17 cellular contexts compared by ENCODE assay signal in genomic region chr11:75273989-75274391, GRCh38. TPM values are rescaled to one million over a fixed set of nuclear protein-coding genes. Genes with fewer than 3 reads are reported as not detected.
DNase-seq lines count a peak whose midpoint lies in the region; ATAC-seq and TF ChIP-seq lines count a peak whose summit lies in the region.
"Had no signal": no experiment of that assay in that cellular context is flagged by ENCODE, and none has a peak within 500 bp of the region (broad histone marks: within the 10 kb centered on the region; RNA-seq: fewer than 3 reads in every experiment).

No MANE protein-coding gene starts in this region.

- H3K36me3 ChIP-seq in A673 (ENCODE audit: insufficient read depth, low read length, poor library complexity, severe bottlenecking) = peaks cover 2% of the 10 kb centered on the region

- TF ChIP-seq CTCF in CD4-positive, alpha-beta T cell (IDR thresholded peaks at IDR 0.05) = no peak
- no peak for TF ChIP-seq CTCF in A673 (conservative IDR thresholded peaks at IDR 0.05; ENCODE audit: low read depth, low read length)

- no peak overlapping the region for H3K4me3 Mint-ChIP-seq in activated CD4-positive, alpha-beta T cell treated with anti-CD3 and anti-CD28 coated beads for 36 hours
- no peak overlapping the region for H3K4me3 Mint-ChIP-seq in CD4-positive, alpha-beta T cell

- peaks cover 14% of the 10 kb centered on the region for H3K36me3 Mint-ChIP-seq in activated CD4-positive, alpha-beta T cell treated with anti-CD3 and anti-CD28 coated beads for 36 hours (ENCODE audit: low read depth)
- peaks cover 49% of the 10 kb centered on the region for H3K36me3 Mint-ChIP-seq in CD4-positive, alpha-beta T cell (ENCODE audit: low read depth)

- H3K27me3 Mint-ChIP-seq in activated CD4-positive, alpha-beta T cell treated with anti-CD3 and anti-CD28 coated beads for 36 hours = no peaks in the 10 kb centered on the region
- no peaks in the 10 kb centered on the region for H3K27me3 Mint-ChIP-seq in CD4-positive, alpha-beta T cell

- no peaks in the 10 kb centered on the region for H3K9me3 Mint-ChIP-seq in activated CD4-positive, alpha-beta T cell treated with anti-CD3 and anti-CD28 coated beads for 36 hours (ENCODE audit: low read depth)
- no peaks in the 10 kb centered on the region for H3K9me3 Mint-ChIP-seq in CD4-positive, alpha-beta T cell

- H3K27ac ChIP-seq in CD4-positive, alpha-beta T cell (ENCODE audit: low read depth, low read length) = peak overlapping the region; percentile 62
- no peak overlapping the region for H3K27ac ChIP-seq in A673 (ENCODE audit: low read depth, low read length, poor library complexity, severe bottlenecking)
- H3K27ac ChIP-seq: A549, epithelial cell of prostate, gastroesophageal sphincter, right lobe of liver had no signal

- H3K9me3 ChIP-seq in CD4-positive, alpha-beta T cell (ENCODE audit: control insufficient read depth, low read length) = no peaks in the 10 kb centered on the region
- no peaks in the 10 kb centered on the region for H3K9me3 ChIP-seq in A673 (ENCODE audit: low read depth, low read length, poor library complexity, severe bottlenecking)
- H3K9me3 ChIP-seq: A549, gastroesophageal sphincter, right lobe of liver had no signal

- no peaks in the 10 kb centered on the region for H3K27me3 ChIP-seq in CD4-positive, alpha-beta T cell (ENCODE audit: control insufficient read depth, insufficient read depth, low read length)
- H3K27me3 ChIP-seq in A673 (replicated peaks; ENCODE audit: insufficient read depth, low read depth, low read length, poor library complexity) = no peaks in the 10 kb centered on the region
- H3K27me3 ChIP-seq: gastroesophageal sphincter, right lobe of liver had no signal

- no peak overlapping the region for H3K4me3 ChIP-seq in A673 (ENCODE audit: low read depth, low read length, poor library complexity, severe bottlenecking)
- H3K4me3 ChIP-seq: A549, gastroesophageal sphincter, right lobe of liver had no signal

- DNase-seq in activated CD4-positive, alpha-beta T cell treated with anti-CD3 and anti-CD28 coated beads for 36 hours = no peak
- no peak for DNase-seq in activated CD4-positive, alpha-beta T cell treated with anti-CD3 and anti-CD28 coated beads, Interleukin-2, amount 50 U/mL, for 4 hours
- peak in 1 of 10 experiments; percentile 34 for DNase-seq in CD4-positive, alpha-beta T cell
- DNase-seq in ecto neural progenitor cell (ENCODE audit: low spot score) (peak; percentile 28), sciatic nerve (ENCODE audit: low spot score) (peak; percentile 54), A673 (ENCODE audit: low spot score) (no peak)
- DNase-seq in effector CD8-positive, alpha-beta T cell (lab: John Stamatoyannopoulos, UW) = no peak
- DNase-seq: NCI-H2029; NCI-H524 treated with DMSO at 0.1 percent for 48 hours; OCI-M1; stimulated activated CD4-positive, alpha-beta T cell treated with anti-CD3 and anti-CD28 coated beads, Interleukin-2, amount 100 ng/mL, for 48 hours; stimulated activated CD8-positive, alpha-beta memory T cell treated with anti-CD3 and anti-CD28 coated beads, Interleukin-4, amount 100 ng/mL, for 48 hours had no signal

- H3K4me1 Mint-ChIP-seq in activated CD4-positive, alpha-beta T cell treated with anti-CD3 and anti-CD28 coated beads for 36 hours = peaks cover 45% of the 10 kb centered on the region
- peaks cover 69% of the 10 kb centered on the region for H3K4me1 Mint-ChIP-seq in CD4-positive, alpha-beta T cell (ENCODE audit: low read depth)

- no peak for ATAC-seq in activated CD4-positive, alpha-beta T cell treated with anti-CD3 and anti-CD28 coated beads for 36 hours
- ATAC-seq in CD4-positive, alpha-beta T cell (ENCODE audit: poor library complexity) = no peak
- ATAC-seq in sciatic nerve (no peak), HG02623 (IDR thresholded peaks at IDR 0.05; ENCODE audit: unreplicated experiment) (no peak)
- ATAC-seq: A549, gastroesophageal sphincter, right lobe of liver had no signal

- peak overlapping the region; percentile 67 for H3K27ac Mint-ChIP-seq in activated CD4-positive, alpha-beta T cell treated with anti-CD3 and anti-CD28 coated beads for 36 hours
- H3K27ac Mint-ChIP-seq in CD4-positive, alpha-beta T cell = peak overlapping the region; percentile 94

- no TSS peak for BruUV-seq in A673 (replicated peaks; lab: Mats Ljungman, UMichigan)

- no peaks in the 10 kb centered on the region for H3K4me1 ChIP-seq in A673 (ENCODE audit: insufficient read depth, low read length, poor library complexity, severe bottlenecking)
- H3K4me1 ChIP-seq: A549, gastroesophageal sphincter, right lobe of liver had no signal

- intact Hi-C loops in activated CD4-positive, alpha-beta T cell treated with anti-CD3 and anti-CD28 coated beads for 36 hours (cut with DNase I, micrococcal nuclease) = loop anchor here in 1 of 2 experiments (10.0 kb wide), 1 partner anchor 251 kb away; the partner anchor contains the start of gene GDPD5
- intact Hi-C loops in CD4-positive, alpha-beta T cell (cut with DNase I, micrococcal nuclease) = loop anchor here in 1 of 2 experiments (10.0 kb wide), 2 partner anchors 249 to 261 kb away; no protein-coding TSS in a partner anchor
- intact Hi-C loops in sciatic nerve (cut with DNase I) (no loop called here), A673 (cut with micrococcal nuclease; ENCODE audit: unreplicated experiment) (no loop called here)

- CTCF ChIA-PET in activated CD4-positive, alpha-beta T cell treated with anti-CD3 and anti-CD28 coated beads for 36 hours (lab: Charles Lee) = interaction anchor here (0.8 to 1.4 kb wide), 4 partner anchors 37 to 131 kb away, joined by 3 to 5 read pairs (median 4); no protein-coding TSS in a partner anchor
- CTCF ChIA-PET in CD4-positive, alpha-beta T cell (lab: Charles Lee) = interaction anchor here (0.8 to 7.1 kb wide), 3 partner anchors 25 to 251 kb away, joined by 3 to 40 read pairs (median 4); no protein-coding TSS in a partner anchor
- CTCF ChIA-PET in A673 (lab: Charles Lee) = interaction anchor here (1.1 kb wide), 1 partner anchor 111 kb away, joined by 4 read pairs; no protein-coding TSS in a partner anchor

- POLR2A ChIA-PET in activated CD4-positive, alpha-beta T cell treated with anti-CD3 and anti-CD28 coated beads for 36 hours (lab: Charles Lee) = no interaction called here
- POLR2A ChIA-PET in CD4-positive, alpha-beta T cell (lab: Charles Lee) = interaction anchor here (0.9 to 4.0 kb wide), 6 partner anchors 9 to 156 kb away, joined by 3 to 33 read pairs (median 8); no protein-coding TSS in a partner anchor
- POLR2A ChIA-PET in A673 (lab: Charles Lee; ENCODE audit: low non-redundant PET) = no interaction called here

RNA-seq across cellular contexts. Expression of gene TPBGL, which starts 33.4 kb away (rescaled TPM):
- under 1 TPM; 0.18 to 0.21 TPM for total RNA-seq in activated CD4-positive, alpha-beta T cell treated with anti-CD3 and anti-CD28 coated beads for 36 hours
- total RNA-seq in CD4-positive, alpha-beta T cell = under 1 TPM; 0.78 to 0.80 TPM
- total RNA-seq in sciatic nerve (0.31 TPM), A673 (2021) (0.24 and 0.41 TPM in 2 replicates)
- total RNA-seq: right lobe of liver had no signal

Comparison
In these comparisons a context has a peak if more than half of its experiments do, and no peak if none do; other contexts are left out.
1. DNase-seq: peak in ecto neural progenitor cell (single experiment) and sciatic nerve (single experiment); none in activated CD4-positive, alpha-beta T cell treated with anti-CD3 and anti-CD28 coated beads for 36 hours (single experiment), activated CD4-positive, alpha-beta T cell treated with anti-CD3 and anti-CD28 coated beads, Interleukin-2, amount 50 U/mL, for 4 hours (0 of 2), effector CD8-positive, alpha-beta T cell (single experiment) and A673 (single experiment).